In the genomic region with DNA sequence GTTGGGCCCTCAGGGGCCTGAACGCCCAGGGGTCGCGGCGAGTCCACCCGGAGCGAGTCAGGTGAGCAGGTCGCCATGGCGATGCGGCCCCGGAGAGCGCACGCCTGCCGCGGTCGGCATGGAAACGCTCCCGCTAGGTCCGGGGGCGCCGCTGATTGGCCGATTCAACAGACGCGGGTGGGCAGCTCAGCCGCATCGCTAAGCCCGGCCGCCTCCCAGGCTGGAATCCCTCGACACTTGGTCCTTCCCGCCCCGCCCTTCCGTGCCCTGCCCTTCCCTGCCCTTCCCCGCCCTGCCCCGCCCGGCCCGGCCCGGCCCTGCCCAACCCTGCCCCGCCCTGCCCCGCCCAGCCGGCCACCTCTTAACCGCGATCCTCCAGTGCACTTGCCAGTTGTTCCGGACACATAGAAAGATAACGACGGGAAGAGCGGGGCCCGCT, we compare ENCODE assay signal across 8 cellular contexts. TPM values are rescaled to one million over a fixed set of nuclear protein-coding genes. Genes with fewer than 3 reads are reported as not detected.
DNase-seq lines count a peak whose midpoint lies in the region; ATAC-seq and TF ChIP-seq lines count a peak whose summit lies in the region.

A gene (plus strand): TSS at position 390 of the 439 bp plus-strand sequence. CDS start 562 bp downstream, outside the sequence.

- H3K4ac ChIP-seq in H9 (ENCODE audit: low read depth, low read length), result no peak within 1 kb of the TSS

- WGBS in H9 (ENCODE audit: extremely low coverage, insufficient read length, low lambda C conversion rate), result no CpG with 5 or more reads among the region's 46 CpGs
- WGBS in lower leg skin, 2 donors, result 4% methylated on average over 5 to 19 of the region's 46 CpGs
- 1% methylated on average over 46 of the region's 46 CpGs for WGBS in thymus

- no peaks in the 10 kb centered on the region for H3F3A ChIP-seq in OCI-LY1 (ENCODE audit: insufficient read depth, low read length)

- no peak within 1 kb of the TSS for H3K23ac ChIP-seq in H9 (ENCODE audit: insufficient read length, low read depth, low read length)

- H3K18ac ChIP-seq in H9 (ENCODE audit: insufficient read length, low read depth, low read length), result no peak within 1 kb of the TSS

- no peak within 1 kb of the TSS for H4K5ac ChIP-seq in H9 (ENCODE audit: insufficient read length, low read depth, low read length)

- H4K20me1 ChIP-seq in H9 (ENCODE audit: control insufficient read depth, insufficient read depth, insufficient read length) (no peaks in the 10 kb centered on the region), OCI-LY1 (ENCODE audit: insufficient read depth, low read length) (no peaks in the 10 kb centered on the region)

- H3K4me2 ChIP-seq in H9 (ENCODE audit: insufficient read depth, insufficient read length, low read length) (peak within 1 kb of the TSS; percentile 95), OCI-LY1 (ENCODE audit: low read length) (peak within 1 kb of the TSS; percentile 23; the same call in 1 of the 2 replicates)

- H3K9me3 ChIP-seq in H9 (ENCODE audit: control insufficient read depth, low read depth, low read length) (no peaks in the 10 kb centered on the region), OCI-LY1 (ENCODE audit: low read length) (no peaks in the 10 kb centered on the region), thymus (ENCODE audit: control insufficient read depth) (no peaks in the 10 kb centered on the region)

- H3K79me2 ChIP-seq in H9 (ENCODE audit: insufficient read depth, low read length) (no peaks in the 10 kb centered on the region), OCI-LY1 (ENCODE audit: insufficient read depth, low read length) (no peaks in the 10 kb centered on the region)

- H3K4me3 ChIP-seq in OCI-LY1 (ENCODE audit: low read depth, low read length, poor library complexity, severe bottlenecking) (peak within 1 kb of the TSS; percentile 19), lower leg skin (ENCODE audit: low read depth, poor library complexity, severe bottlenecking) (peak within 1 kb of the TSS; percentile 18), thymus (ENCODE audit: low read length) (peak within 1 kb of the TSS; percentile 45)

- H3K4me3 Mint-ChIP-seq in H9, result peak within 1 kb of the TSS; percentile 61 to 81

- H2BK20ac ChIP-seq in H9 (ENCODE audit: low read depth, low read length, poor library complexity, severe bottlenecking), result no peak within 1 kb of the TSS

- H3K36me3 Mint-ChIP-seq in H9 (ENCODE audit: insufficient read depth in 1 of 3, low read depth in 3 of 3), result no peaks in the 10 kb centered on the region; a peak in 2 of 7 replicates

- H3K56ac ChIP-seq in H9 (ENCODE audit: insufficient read length, low read depth, low read length), result no peak within 1 kb of the TSS

- no peaks in the 10 kb centered on the region for H3K9me2 ChIP-seq in OCI-LY1 (ENCODE audit: low read depth, low read length)

- H2AFZ ChIP-seq in H9 (ENCODE audit: low read length) (no peak within 1 kb of the TSS), OCI-LY1 (ENCODE audit: low read length) (no peak within 1 kb of the TSS)

- TF ChIP-seq CTCF in H9 (conservative IDR thresholded peaks at IDR 0.05) (no peak), OCI-LY1 (IDR thresholded peaks at IDR 0.05; ENCODE audit: low read length) (no peak), lower leg skin (IDR thresholded peaks at IDR 0.05) (no peak)

- H4K8ac ChIP-seq in H9 (replicated peaks; ENCODE audit: insufficient read length, low read depth, low read length), result no peak within 1 kb of the TSS

- no peak within 1 kb of the TSS for H2AK5ac ChIP-seq in H9 (ENCODE audit: insufficient read length, low read length)

- H3K36me3 ChIP-seq in OCI-LY1 (ENCODE audit: insufficient read depth, low read length) (no peaks in the 10 kb centered on the region), thymus (ENCODE audit: control insufficient read depth, insufficient read depth) (no peaks in the 10 kb centered on the region)

- no peak within 1 kb of the TSS for H3K27ac Mint-ChIP-seq in H9

- H4K91ac ChIP-seq in H9 (ENCODE audit: insufficient read length, low read depth, low read length), result no peak within 1 kb of the TSS

- peaks cover 74% of the 10 kb centered on the region for H3K27me3 Mint-ChIP-seq in H9 (ENCODE audit: low read depth)

- peak; percentile 74 for DNase-seq in COR-L47 (lab: John Stamatoyannopoulos, UW)
- peak; percentile 97 for DNase-seq in H9
- DNase-seq in cerebellar cortex (ENCODE audit: low spot score), result peak; percentile 12
- no peak for DNase-seq in lower leg skin (ENCODE audit: low spot score in 2 of 2)
- DNase-seq in SKM-1 (lab: John Stamatoyannopoulos, UW; ENCODE audit: unreplicated experiment), result no peak

- no peaks in the 10 kb centered on the region for H3K79me1 ChIP-seq in H9 (ENCODE audit: insufficient read depth, low read depth, low read length, poor library complexity, severe bottlenecking)

- peaks cover 11% of the 10 kb centered on the region for H3K23me2 ChIP-seq in H9 (ENCODE audit: insufficient read length, low read depth, low read length, poor library complexity, severe bottlenecking)

- peaks cover 18 to 21% of the 10 kb centered on the region in 2 experiments; a peak in 3 of 4 replicates for H3K4me1 Mint-ChIP-seq in H9

- no peak for TF ChIP-seq POLR2A in lower leg skin (IDR thresholded peaks at IDR 0.05)

- intact Hi-C loops in lower leg skin (cut with DNase I; ENCODE audit: low total_unique reads), result no loop called here

- H3K14ac ChIP-seq in H9 (ENCODE audit: insufficient read depth, low read length), result no peak within 1 kb of the TSS; the same call in 1 of the 2 replicates

- H3K27me3 ChIP-seq in H9 (ENCODE audit: insufficient read depth, low read length) (peaks cover 26% of the 10 kb centered on the region), OCI-LY1 (ENCODE audit: insufficient read depth, low read length) (no peaks in the 10 kb centered on the region), thymus (ENCODE audit: control insufficient read depth, insufficient read depth) (peaks cover 32% of the 10 kb centered on the region)

- H2BK15ac ChIP-seq in H9 (ENCODE audit: low read depth, low read length), result no peak within 1 kb of the TSS

- no peak within 1 kb of the TSS for H3T11ph ChIP-seq in H9 (ENCODE audit: low read length)

- no peak within 1 kb of the TSS for H2BK120ac ChIP-seq in H9 (ENCODE audit: low read depth, low read length, poor library complexity, severe bottlenecking)

- ATAC-seq in HG03139 (IDR thresholded peaks at IDR 0.05; ENCODE audit: unreplicated experiment), result no peak

- H3K9me3 Mint-ChIP-seq in H9, result peaks cover 3% of the 10 kb centered on the region in 2 experiments; a peak in 3 of 5 replicates

- no peak within 1 kb of the TSS for H2BK5ac ChIP-seq in H9 (ENCODE audit: insufficient read length, low read length)

- peaks cover 3% of the 10 kb centered on the region; the same call in 1 of the 2 replicates for H3K4me1 ChIP-seq in H9 (ENCODE audit: insufficient read depth, low read length)
- H3K4me1 ChIP-seq in OCI-LY1 (ENCODE audit: insufficient read depth, low read length, severe bottlenecking), result no peaks in the 10 kb centered on the region
- no peaks in the 10 kb centered on the region for H3K4me1 ChIP-seq in thymus (ENCODE audit: control insufficient read depth, insufficient read depth, low read length)

- H2BK12ac ChIP-seq in H9 (ENCODE audit: insufficient read length, low read depth, low read length), result no peak within 1 kb of the TSS

- H3K9ac ChIP-seq in H9 (ENCODE audit: extremely low read depth, insufficient read length, low read length), result no peak within 1 kb of the TSS
- H3K9ac ChIP-seq in OCI-LY1 (ENCODE audit: low read length), result no peak within 1 kb of the TSS

- H3K27ac ChIP-seq in H9 (ENCODE audit: insufficient read length, low read depth, low read length) (no peak within 1 kb of the TSS), OCI-LY1 (ENCODE audit: low read depth, low read length, poor library complexity, severe bottlenecking) (no peak within 1 kb of the TSS), thymus (ENCODE audit: low read depth) (no peak within 1 kb of the TSS)

RNA-seq across cellular contexts. Expression of the gene that starts here (rescaled TPM):
- total RNA-seq in H9 (2021), result 2.4 and 2.7 TPM in 2 replicates
- not detected for total RNA-seq in lower leg skin
- 3.4 TPM for polyA plus RNA-seq in thymus

Comparison
In these comparisons a context has a peak if more than half of its experiments do, and no peak if none do; other contexts are left out.
1. DNase-seq: peak in COR-L47 (single experiment), H9 (single experiment) and cerebellar cortex (single experiment); none in lower leg skin (0 of 2) and SKM-1 (single experiment).
2. Peak in every context shown above with its lines, with median percentiles within 50 percentile points of each other: H3K4me3 ChIP-seq.